ENCODE assay signal across 8 cellular contexts in the genomic region with DNA sequence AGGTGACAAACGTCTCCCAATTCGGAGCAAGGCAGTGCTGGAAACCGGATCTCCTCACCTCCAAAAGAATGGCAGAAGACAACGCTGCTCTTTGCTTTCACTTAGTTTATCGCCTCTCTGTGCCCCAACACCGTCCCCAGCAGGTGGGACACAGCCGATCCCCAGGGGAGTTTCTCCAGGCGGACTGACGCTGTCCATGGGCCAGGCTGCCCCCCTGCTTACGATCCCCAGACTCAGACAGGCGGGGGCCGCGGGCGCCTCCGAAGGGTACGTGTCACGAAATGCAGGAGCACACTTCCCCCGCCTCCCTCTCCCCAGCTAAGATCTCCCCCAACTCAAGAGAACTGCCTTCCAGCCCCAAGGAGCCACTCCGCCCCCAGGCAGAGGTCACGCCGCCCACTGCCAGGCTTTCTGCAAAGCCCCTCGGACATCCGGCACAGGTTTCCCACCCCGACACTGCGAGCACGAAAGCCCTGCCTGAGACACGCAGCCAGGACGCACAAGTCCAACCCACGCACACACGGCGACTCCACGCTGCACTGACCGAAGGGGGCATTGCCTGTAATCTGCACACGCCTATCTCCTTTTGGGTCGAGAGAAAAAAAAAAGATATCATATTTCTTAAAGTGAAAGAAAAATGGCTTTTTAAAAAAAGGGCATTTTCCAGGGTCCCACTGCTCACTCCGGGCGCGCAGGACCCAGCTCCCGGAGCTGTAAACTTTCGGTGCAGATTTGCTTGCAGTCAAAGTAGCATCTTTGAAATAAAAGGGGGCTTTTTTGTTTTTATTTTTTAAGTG. TPM values are rescaled to one million over a fixed set of nuclear protein-coding genes. Genes with fewer than 3 reads are reported as not detected.
DNase-seq lines count a peak whose midpoint lies in the region; ATAC-seq and TF ChIP-seq lines count a peak whose summit lies in the region.

No MANE protein-coding gene starts in this region.

- peaks cover 22% of the 10 kb centered on the region; the same call in 1 of the 2 replicates for H3K36me3 ChIP-seq in ACC112 (ENCODE audit: insufficient read depth, low read length)
- no peaks in the 10 kb centered on the region for H3K36me3 ChIP-seq in MM.1S (replicated peaks; ENCODE audit: insufficient read depth, low read length)
- peaks cover 0 to 40% (median 22%) of the 10 kb centered on the region in 9 donors for H3K36me3 ChIP-seq in heart left ventricle

- H3F3A ChIP-seq in MM.1S (ENCODE audit: insufficient read depth, low read length): peaks cover 5% of the 10 kb centered on the region; the same call in 1 of the 2 replicates

- no peaks in the 10 kb centered on the region for H4K20me1 ChIP-seq in MM.1S (ENCODE audit: insufficient read depth, low read length)

- TF ChIP-seq CTCF in GM12865 (IDR thresholded peaks at IDR 0.05; ENCODE audit: insufficient read depth, low read depth, low read length, missing control alignments) (no peak), MM.1S (IDR thresholded peaks at IDR 0.05; ENCODE audit: low read length) (no peak), heart left ventricle (IDR thresholded peaks at IDR 0.05) (peak in 9 of 12 donors; percentile 10 to 47 (median 30)), omental fat pad (IDR thresholded peaks at IDR 0.05) (no peak)

- H3K4me2 ChIP-seq in MM.1S (ENCODE audit: low read depth, low read length): peak overlapping the region; percentile 99

- POLR2A ChIA-PET in activated naive CD8-positive, alpha-beta T cell treated with anti-CD3 and anti-CD28 coated beads, Interleukin-2, amount 10 ng/mL, durations not matched to agents 7 days and 5 days (lab: Charles Lee): no interaction called here

- H3K4me3 ChIP-seq in ACC112 (ENCODE audit: low read depth, low read length) (peak overlapping the region; percentile 92), GM12865 (ENCODE audit: low read depth, low read length) (peak overlapping the region; percentile 64), MM.1S (ENCODE audit: low read length) (peak overlapping the region; percentile 59), heart left ventricle (peak overlapping the region; percentile 69 to 97 (median 94))

- H3K4me1 Mint-ChIP-seq in activated naive CD8-positive, alpha-beta T cell treated with anti-CD3 and anti-CD28 coated beads, Interleukin-2, amount 10 ng/mL, durations not matched to agents 7 days and 5 days: peaks cover 7% of the 10 kb centered on the region
- H3K4me1 Mint-ChIP-seq in activated T-helper 1 cell treated with anti-CD3 and anti-CD28 coated beads, Interleukin-12 subunit alpha, Interleukin-12 subunit beta, Interleukin-2, Interleukin-4 antibody, amounts not matched to agents 30 ng/mL and 10 ng/mL and 1 ng/mL, durations not matched to agents 14 hours and 24 hours and 36 hours (ENCODE audit: low read depth): peaks cover 18% of the 10 kb centered on the region

- peak; percentile 40 for DNase-seq in GM12865 (ENCODE audit: low read depth)
- DNase-seq in MM.1S: no peak
- DNase-seq in activated naive CD8-positive, alpha-beta T cell treated with anti-CD3 and anti-CD28 coated beads, Interleukin-2, amount 10 ng/mL, durations not matched to agents 7 days and 5 days: peak; percentile 30
- DNase-seq in heart left ventricle: peak; percentile 80 to 88 (median 81)
- DNase-seq in omental fat pad (ENCODE audit: low spot score): peak; percentile 57
- DNase-seq in NCI-H1048 (lab: John Stamatoyannopoulos, UW): no peak
- no peak for DNase-seq in activated T-helper 1 cell treated with anti-CD3 and anti-CD28 coated beads, Interleukin-12 subunit alpha, Interleukin-12 subunit beta, Interleukin-2, Interleukin-4 antibody, amounts not matched to agents 30 ng/mL and 10 ng/mL and 1 ng/mL, durations not matched to agents 14 hours and 24 hours and 36 hours (ENCODE audit: low spot score)

- no peak overlapping the region for H3K4me3 Mint-ChIP-seq in activated naive CD8-positive, alpha-beta T cell treated with anti-CD3 and anti-CD28 coated beads, Interleukin-2, amount 10 ng/mL, durations not matched to agents 7 days and 5 days
- H3K4me3 Mint-ChIP-seq in activated T-helper 1 cell treated with anti-CD3 and anti-CD28 coated beads, Interleukin-12 subunit alpha, Interleukin-12 subunit beta, Interleukin-2, Interleukin-4 antibody, amounts not matched to agents 30 ng/mL and 10 ng/mL and 1 ng/mL, durations not matched to agents 14 hours and 24 hours and 36 hours: no peak overlapping the region

- peaks cover 35% of the 10 kb centered on the region for H3K27me3 Mint-ChIP-seq in activated naive CD8-positive, alpha-beta T cell treated with anti-CD3 and anti-CD28 coated beads, Interleukin-2, amount 10 ng/mL, durations not matched to agents 7 days and 5 days
- H3K27me3 Mint-ChIP-seq in activated T-helper 1 cell treated with anti-CD3 and anti-CD28 coated beads, Interleukin-12 subunit alpha, Interleukin-12 subunit beta, Interleukin-2, Interleukin-4 antibody, amounts not matched to agents 30 ng/mL and 10 ng/mL and 1 ng/mL, durations not matched to agents 14 hours and 24 hours and 36 hours (ENCODE audit: insufficient read depth): peaks cover 44% of the 10 kb centered on the region

- H3K9me3 ChIP-seq in MM.1S (replicated peaks; ENCODE audit: insufficient read depth, low read length) (no peaks in the 10 kb centered on the region), heart left ventricle (no peaks in the 10 kb centered on the region)

- H3K9me3 Mint-ChIP-seq in activated naive CD8-positive, alpha-beta T cell treated with anti-CD3 and anti-CD28 coated beads, Interleukin-2, amount 10 ng/mL, durations not matched to agents 7 days and 5 days: no peaks in the 10 kb centered on the region
- no peaks in the 10 kb centered on the region for H3K9me3 Mint-ChIP-seq in activated T-helper 1 cell treated with anti-CD3 and anti-CD28 coated beads, Interleukin-12 subunit alpha, Interleukin-12 subunit beta, Interleukin-2, Interleukin-4 antibody, amounts not matched to agents 30 ng/mL and 10 ng/mL and 1 ng/mL, durations not matched to agents 14 hours and 24 hours and 36 hours

- H3K79me2 ChIP-seq in ACC112 (ENCODE audit: control insufficient read depth, insufficient read depth, low read length, unreplicated experiment) (peaks cover 63% of the 10 kb centered on the region), MM.1S (ENCODE audit: low read length) (no peaks in the 10 kb centered on the region)

- peaks cover 22% of the 10 kb centered on the region for H3K4me1 ChIP-seq in ACC112 (ENCODE audit: control insufficient read depth, insufficient read depth, low read length, unreplicated experiment)
- no peaks in the 10 kb centered on the region for H3K4me1 ChIP-seq in MM.1S (ENCODE audit: low read length)
- H3K4me1 ChIP-seq in heart left ventricle: peaks cover 0 to 47% (median 24%) of the 10 kb centered on the region in 12 donors

- 0% methylated on average over 33 to 40 of the region's 40 CpGs for WGBS in heart left ventricle, 4 donors

- peak overlapping the region; percentile 18; the same call in 1 of the 2 replicates for H3K9ac ChIP-seq in MM.1S (ENCODE audit: low read length)

- H3K27ac ChIP-seq in ACC112 (ENCODE audit: low read depth, low read length) (peak overlapping the region; percentile 94), MM.1S (ENCODE audit: low read length) (no peak overlapping the region), heart left ventricle (peak overlapping the region; percentile 89 to 100 (median 98))

- peak in 1 of 2 donors; percentile 32 for TF ChIP-seq POLR2A in heart left ventricle (IDR thresholded peaks at IDR 0.05)

- no peaks in the 10 kb centered on the region for H3K27me3 ChIP-seq in ACC112 (ENCODE audit: insufficient read depth, low read length)
- peaks cover 5% of the 10 kb centered on the region; the same call in 1 of the 2 replicates for H3K27me3 ChIP-seq in MM.1S (replicated peaks; ENCODE audit: insufficient read depth, low read length)
- no peaks in the 10 kb centered on the region for H3K27me3 ChIP-seq in heart left ventricle

- H3K9me2 ChIP-seq in MM.1S (replicated peaks; ENCODE audit: insufficient read depth, low read length): no peaks in the 10 kb centered on the region

- H3K27ac Mint-ChIP-seq in activated naive CD8-positive, alpha-beta T cell treated with anti-CD3 and anti-CD28 coated beads, Interleukin-2, amount 10 ng/mL, durations not matched to agents 7 days and 5 days: no peak overlapping the region
- no peak overlapping the region for H3K27ac Mint-ChIP-seq in activated T-helper 1 cell treated with anti-CD3 and anti-CD28 coated beads, Interleukin-12 subunit alpha, Interleukin-12 subunit beta, Interleukin-2, Interleukin-4 antibody, amounts not matched to agents 30 ng/mL and 10 ng/mL and 1 ng/mL, durations not matched to agents 14 hours and 24 hours and 36 hours

- no peaks in the 10 kb centered on the region for H3K36me3 Mint-ChIP-seq in activated naive CD8-positive, alpha-beta T cell treated with anti-CD3 and anti-CD28 coated beads, Interleukin-2, amount 10 ng/mL, durations not matched to agents 7 days and 5 days
- H3K36me3 Mint-ChIP-seq in activated T-helper 1 cell treated with anti-CD3 and anti-CD28 coated beads, Interleukin-12 subunit alpha, Interleukin-12 subunit beta, Interleukin-2, Interleukin-4 antibody, amounts not matched to agents 30 ng/mL and 10 ng/mL and 1 ng/mL, durations not matched to agents 14 hours and 24 hours and 36 hours (ENCODE audit: low read depth): no peaks in the 10 kb centered on the region

- intact Hi-C loops in heart left ventricle (cut with DNase I): loop anchor here (1.0 to 10.0 kb wide), 15 partner anchors 62 to 794 kb away; no protein-coding TSS in a partner anchor
- intact Hi-C loops in activated T-helper 1 cell treated with anti-CD3 and anti-CD28 coated beads, Interleukin-12 subunit alpha, Interleukin-12 subunit beta, Interleukin-2, Interleukin-4 antibody, amounts not matched to agents 30 ng/mL and 10 ng/mL and 1 ng/mL, durations not matched to agents 14 hours and 24 hours and 36 hours (cut with micrococcal nuclease): loop anchor here (1.0 to 10.0 kb wide), 2 partner anchors 291 to 934 kb away; partner anchors contain the start of gene RBM26

- ATAC-seq in activated naive CD8-positive, alpha-beta T cell treated with anti-CD3 and anti-CD28 coated beads, Interleukin-2, amount 10 ng/mL, durations not matched to agents 7 days and 5 days (ENCODE audit: low read depth): no peak
- ATAC-seq in heart left ventricle (peak; percentile 42 to 55 (median 48)), omental fat pad (ENCODE audit: low FRiP score) (peak; percentile 47)

- H2AFZ ChIP-seq in ACC112 (ENCODE audit: low read length, unreplicated experiment) (no peak overlapping the region), MM.1S (ENCODE audit: low read length) (peak overlapping the region; percentile 83; the same call in 1 of the 2 replicates)

RNA-seq across cellular contexts. Expression of gene SPRY2, which starts 1.9 kb away (rescaled TPM):
- total RNA-seq in activated naive CD8-positive, alpha-beta T cell treated with anti-CD3 and anti-CD28 coated beads, Interleukin-2, amount 10 ng/mL, durations not matched to agents 7 days and 5 days: under 1 TPM; 0.47 to 0.60 TPM
- total RNA-seq in heart left ventricle (10 to 100 TPM; 27.9 to 48.6 (median 31.7) TPM), omental fat pad (100 to 1,000 TPM in 1 of 4 donors, 10 to 100 TPM in 3; 61.3 to 130 (median 68.3) TPM)
- polyA plus RNA-seq in heart left ventricle: 10 to 100 TPM; 18.0 to 38.7 TPM
- total RNA-seq in activated T-helper 1 cell treated with anti-CD3 and anti-CD28 coated beads, Interleukin-12 subunit alpha, Interleukin-12 subunit beta, Interleukin-2, Interleukin-4 antibody, amounts not matched to agents 30 ng/mL and 10 ng/mL and 1 ng/mL, durations not matched to agents 14 hours and 24 hours and 36 hours: 0.08 and 0.10 TPM in 2 replicates

Comparison
In these comparisons a context has a peak if more than half of its experiments do, and no peak if none do; other contexts are left out.
1. DNase-seq: peak in GM12865 (single experiment), activated naive CD8-positive, alpha-beta T cell treated with anti-CD3 and anti-CD28 coated beads, Interleukin-2, amount 10 ng/mL, durations not matched to agents 7 days and 5 days (single experiment), heart left ventricle (5 of 5) and omental fat pad (single experiment); none in MM.1S (single experiment), NCI-H1048 (single experiment) and activated T-helper 1 cell treated with anti-CD3 and anti-CD28 coated beads, Interleukin-12 subunit alpha, Interleukin-12 subunit beta, Interleukin-2, Interleukin-4 antibody, amounts not matched to agents 30 ng/mL and 10 ng/mL and 1 ng/mL, durations not matched to agents 14 hours and 24 hours and 36 hours (single experiment).
2. CTCF ChIP-seq: peak in heart left ventricle (9 of 12); none in GM12865 (single experiment), MM.1S (single experiment) and omental fat pad (0 of 3).
3. RNA of gene SPRY2, which starts 1.9 kb away (total RNA-seq): 61.3 to 130 TPM in omental fat pad and 27.9 to 48.6 TPM in heart left ventricle; 0.47 to 0.60 TPM in activated naive CD8-positive, alpha-beta T cell treated with anti-CD3 and anti-CD28 coated beads, Interleukin-2, amount 10 ng/mL, durations not matched to agents 7 days and 5 days and 0.08 to 0.10 TPM in activated T-helper 1 cell treated with anti-CD3 and anti-CD28 coated beads, Interleukin-12 subunit alpha, Interleukin-12 subunit beta, Interleukin-2, Interleukin-4 antibody, amounts not matched to agents 30 ng/mL and 10 ng/mL and 1 ng/mL, durations not matched to agents 14 hours and 24 hours and 36 hours; every median in the first group is over 10 times any median in the second.
4. Peak in every context shown above with its lines, with median percentiles within 50 percentile points of each other: H3K4me3 ChIP-seq.